In the genomic region with DNA sequence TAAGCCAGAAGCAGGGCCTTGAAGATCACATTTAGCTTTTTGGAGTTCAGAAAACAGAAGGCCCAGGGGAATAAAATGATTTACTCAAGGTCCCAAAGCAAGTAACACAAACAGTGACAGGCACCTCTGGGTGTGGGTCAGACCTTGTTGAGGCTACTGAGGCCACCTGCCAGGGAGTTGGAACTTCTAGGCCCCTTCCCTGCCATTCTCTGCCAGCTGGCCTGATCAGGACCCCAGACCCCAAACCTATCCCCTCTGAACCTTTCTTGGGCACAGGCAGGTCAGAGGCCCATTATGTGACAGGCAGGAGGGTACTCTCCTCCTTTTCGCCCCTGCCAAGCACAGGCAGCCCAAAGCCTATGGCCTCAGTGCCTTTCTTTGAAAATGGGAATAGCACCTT, we compare ENCODE assay signal across 28 cellular contexts. TPM values are rescaled to one million over a fixed set of nuclear protein-coding genes. Genes with fewer than 3 reads are reported as not detected.
"Had no signal": no experiment of that assay in that cellular context is flagged by ENCODE, and none has a peak within 500 bp of the region (broad histone marks: within the 10 kb centered on the region; RNA-seq: fewer than 3 reads in every experiment).

No MANE protein-coding gene starts in this region.

- DNase-seq: activated CD4-positive, alpha-beta T cell treated with anti-CD3 and anti-CD28 coated beads, Interleukin-2, amount 50 U/mL, for 1 hour; activated CD4-positive, CD25-positive, alpha-beta regulatory T cell treated with anti-CD3 and anti-CD28 coated beads, Interleukin-2, amount 50 U/mL, for 72 hours; activated naive CD4-positive, alpha-beta T cell treated with Interleukin-2 at 50 U/mL for 16 hours; activated naive CD8-positive, alpha-beta T cell treated with anti-CD3 and anti-CD28 coated beads for 36 hours; activated T-cell treated with anti-CD3 and anti-CD28 coated beads, Interleukin-2, amount 50 U/mL, for 1 hour; cortex of kidney; effector CD4-positive, alpha-beta T cell; foreskin melanocyte; glutamatergic neuron; hippocampal formation; left lung; naive thymus-derived CD8-positive, alpha-beta T cell; pancreas; psoas muscle; stimulated activated CD4-positive, alpha-beta T cell treated with anti-CD3 and anti-CD28 coated beads, Interleukin-12 subunit alpha, Interleukin-12 subunit beta, amount 100 ng/mL, for 4 hours; stimulated activated CD4-positive, alpha-beta T cell treated with anti-CD3 and anti-CD28 coated beads, Interleukin-4, amount 100 ng/mL, for 4 hours; substantia nigra; T-helper 1 cell; thyroid gland; WERI-Rb-1 had no signal

- H3K4me1 ChIP-seq: breast epithelium, pancreas, right atrium auricular region, thyroid gland had no signal

- ATAC-seq: left lung; naive thymus-derived CD8-positive, alpha-beta T cell; pancreas; psoas muscle had no signal

- H3K9me3 Mint-ChIP-seq: activated naive CD8-positive, alpha-beta T cell treated with anti-CD3 and anti-CD28 coated beads for 36 hours; naive thymus-derived CD8-positive, alpha-beta T cell; stimulated activated naive CD8-positive, alpha-beta T cell treated with anti-CD3 and anti-CD28 coated beads, Interleukin-15, Interleukin-2, amounts not matched to agents 100 ng/mL and 50 ng/mL, for 24 hours had no signal

- H3K4me3 Mint-ChIP-seq: activated naive CD8-positive, alpha-beta T cell treated with anti-CD3 and anti-CD28 coated beads for 36 hours; naive thymus-derived CD8-positive, alpha-beta T cell; stimulated activated naive CD8-positive, alpha-beta T cell treated with anti-CD3 and anti-CD28 coated beads, Interleukin-15, Interleukin-2, amounts not matched to agents 100 ng/mL and 50 ng/mL, for 24 hours had no signal

- H3K9me3 ChIP-seq: breast epithelium, left lung, neutrophil, pancreas, psoas muscle, right atrium auricular region, SJSA1, thyroid gland had no signal

- H3K27ac Mint-ChIP-seq: activated naive CD8-positive, alpha-beta T cell treated with anti-CD3 and anti-CD28 coated beads for 36 hours; naive thymus-derived CD8-positive, alpha-beta T cell; stimulated activated naive CD8-positive, alpha-beta T cell treated with anti-CD3 and anti-CD28 coated beads, Interleukin-15, Interleukin-2, amounts not matched to agents 100 ng/mL and 50 ng/mL, for 24 hours had no signal

- H3K27me3 ChIP-seq: breast epithelium, pancreas, right atrium auricular region, SJSA1, thyroid gland had no signal

- H3K36me3 Mint-ChIP-seq: activated naive CD8-positive, alpha-beta T cell treated with anti-CD3 and anti-CD28 coated beads for 36 hours; naive thymus-derived CD8-positive, alpha-beta T cell had no signal

- H3K27ac ChIP-seq: breast epithelium, left lung, neutrophil, pancreas, psoas muscle, right atrium auricular region, SJSA1, thyroid gland, WERI-Rb-1 had no signal

- H3K4me3 ChIP-seq: breast epithelium, left lung, lung, pancreas, psoas muscle, right atrium auricular region, SJSA1, thyroid gland had no signal

- H3K36me3 ChIP-seq: breast epithelium, left lung, neutrophil, pancreas, right atrium auricular region, SJSA1, thyroid gland, WERI-Rb-1 had no signal

RNA-seq across cellular contexts. Expression of a gene that starts 49.4 kb away (rescaled TPM):
- total RNA-seq: activated naive CD8-positive, alpha-beta T cell treated with anti-CD3 and anti-CD28 coated beads for 36 hours; naive thymus-derived CD8-positive, alpha-beta T cell; SJSA1; ureter had no signal
- polyA plus RNA-seq: keratinocyte; lung; naive thymus-derived CD8-positive, alpha-beta T cell had no signal
